ENCODE assay signal across 24 cellular contexts in genomic region chr5:174614500-174615135, GRCh38.
"Had no signal": no experiment of that assay in that cellular context is flagged by ENCODE, and none has a peak within 500 bp of the region (broad histone marks: within the 10 kb centered on the region; RNA-seq: fewer than 3 reads in every experiment).

No MANE protein-coding gene starts in this region.

- ATAC-seq: activated CD8-positive, alpha-beta T cell treated with anti-CD3 and anti-CD28 coated beads for 36 hours; Panc1 had no signal

- H3K27ac Mint-ChIP-seq: activated CD8-positive, alpha-beta T cell treated with anti-CD3 and anti-CD28 coated beads for 36 hours; activated naive CD4-positive, alpha-beta T cell treated with anti-CD3 and anti-CD28 coated beads, Interleukin-2, amount 50 U/mL, for 24 hours; activated T-helper 1 cell treated with anti-CD3 and anti-CD28 coated beads, Interleukin-12 subunit alpha, Interleukin-12 subunit beta, Interleukin-2, Interleukin-4 antibody, amounts not matched to agents 30 ng/mL and 10 ng/mL and 1 ng/mL, durations not matched to agents 14 hours and 24 hours and 36 hours; T-helper 1 cell treated with Interleukin-12 subunit alpha and Interleukin-12 subunit beta and Interleukin-4 antibody, amounts not matched to agents 30 μg/mL and 1 μg/mL, for 36 hours had no signal

- H3K4me3 Mint-ChIP-seq: activated CD8-positive, alpha-beta T cell treated with anti-CD3 and anti-CD28 coated beads for 36 hours; activated naive CD4-positive, alpha-beta T cell treated with anti-CD3 and anti-CD28 coated beads, Interleukin-2, amount 50 U/mL, for 24 hours; activated T-helper 1 cell treated with anti-CD3 and anti-CD28 coated beads, Interleukin-12 subunit alpha, Interleukin-12 subunit beta, Interleukin-2, Interleukin-4 antibody, amounts not matched to agents 30 ng/mL and 10 ng/mL and 1 ng/mL, durations not matched to agents 14 hours and 24 hours and 36 hours; T-helper 1 cell treated with Interleukin-12 subunit alpha and Interleukin-12 subunit beta and Interleukin-4 antibody, amounts not matched to agents 30 μg/mL and 1 μg/mL, for 36 hours had no signal

- H3K36me3 Mint-ChIP-seq: activated naive CD4-positive, alpha-beta T cell treated with anti-CD3 and anti-CD28 coated beads, Interleukin-2, amount 50 U/mL, for 24 hours had no signal

- H3K9me3 Mint-ChIP-seq: activated naive CD4-positive, alpha-beta T cell treated with anti-CD3 and anti-CD28 coated beads, Interleukin-2, amount 50 U/mL, for 24 hours; activated T-helper 1 cell treated with anti-CD3 and anti-CD28 coated beads, Interleukin-12 subunit alpha, Interleukin-12 subunit beta, Interleukin-2, Interleukin-4 antibody, amounts not matched to agents 30 ng/mL and 10 ng/mL and 1 ng/mL, durations not matched to agents 14 hours and 24 hours and 36 hours had no signal

- H3K4me1 Mint-ChIP-seq: activated naive CD4-positive, alpha-beta T cell treated with anti-CD3 and anti-CD28 coated beads, Interleukin-2, amount 50 U/mL, for 24 hours had no signal

- DNase-seq: activated CD4-positive, CD25-positive, alpha-beta regulatory T cell treated with anti-CD3 and anti-CD28 coated beads, Interleukin-2, amount 50 U/mL, for 72 hours; activated CD8-positive, alpha-beta memory T cell treated with anti-CD3 and anti-CD28 coated beads, Interleukin-2, amount 50 U/mL, for 48 hours; activated CD8-positive, alpha-beta T cell treated with anti-CD3 and anti-CD28 coated beads for 36 hours; activated effector memory CD4-positive, alpha-beta T cell treated with Interleukin-2 at 50 U/mL for 16 hours; activated naive CD4-positive, alpha-beta T cell; activated T-cell treated with anti-CD3 and anti-CD28 coated beads, Interleukin-2, amount 50 U/mL, for 1 hour; aorta; IMR-90; KG1; NCI-H1092 treated with DMSO at 0.1 percent for 48 hours; NCI-H1417 treated with DMSO at 0.1 percent for 48 hours; NCI-H1694 treated with DMSO at 0.1 percent for 48 hours; NCI-H2029 treated with DMSO at 0.1 percent for 48 hours; NCI-H345; NCI-H510A; NCI-H526 treated with DMSO at 0.1 percent for 48 hours; NK-92 treated with Interleukin-12 subunit alpha and Interleukin-12 subunit beta, amount 100 ng/mL, for 24 hours; OCI-M1; RPMI8226; SHP77 treated with DMSO at 0.1 percent for 48 hours had no signal
